ENCODE assay signal across 14 cellular contexts in the genomic region with DNA sequence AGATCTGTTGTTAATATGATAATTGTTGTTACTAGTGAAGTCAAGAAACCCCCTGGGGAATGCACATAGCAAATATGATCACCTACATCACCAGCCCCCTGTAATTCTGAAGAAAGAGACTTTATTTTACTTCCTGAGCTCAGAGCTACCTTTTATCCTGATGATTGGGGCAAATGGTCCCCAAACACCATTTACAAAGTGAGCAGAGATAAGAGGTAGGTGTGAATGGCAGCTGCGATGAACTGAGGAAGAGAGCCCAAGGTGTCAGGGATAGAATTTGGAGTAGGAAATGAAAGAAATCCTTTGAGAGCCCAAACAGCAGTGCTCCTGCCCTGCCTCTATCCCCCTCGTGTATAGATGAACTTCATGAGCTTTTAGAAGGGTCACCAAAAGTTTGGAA.
DNase-seq lines count a peak whose midpoint lies in the region; ATAC-seq and TF ChIP-seq lines count a peak whose summit lies in the region.
"Had no signal": no experiment of that assay in that cellular context is flagged by ENCODE, and none has a peak within 500 bp of the region (broad histone marks: within the 10 kb centered on the region; RNA-seq: fewer than 3 reads in every experiment).

No MANE protein-coding gene starts in this region.

- H4K20me1 ChIP-seq in Karpas-422 (ENCODE audit: insufficient read depth, low read depth, low read length): no peaks in the 10 kb centered on the region

- peaks cover 1% of the 10 kb centered on the region for H3K9me3 Mint-ChIP-seq in endodermal cell
- H3K9me3 Mint-ChIP-seq: CD8-positive, alpha-beta T cell had no signal

- peak; percentile 6 for DNase-seq in Karpas-422
- peak; percentile 65 for DNase-seq in endodermal cell
- DNase-seq in NOMO-1 treated with DMSO at 0.1 percent for 48 hours (lab: John Stamatoyannopoulos, UW; ENCODE audit: unreplicated experiment): no peak
- DNase-seq in HPDE6-E6E7 (ENCODE audit: extremely low spot score): no peak
- DNase-seq: CD4-positive, CD25-positive, alpha-beta regulatory T cell; CD8-positive, alpha-beta T cell; DMS153; DND-41; GM23248; HCEC 1CT had no signal

- no peak for ATAC-seq in GM18867 (IDR thresholded peaks at IDR 0.05; ENCODE audit: unreplicated experiment)
- ATAC-seq: CD8-positive, alpha-beta T cell had no signal

- 20 to 56% methylated on average over 2 of the region's 2 CpGs for WGBS in endodermal cell (ENCODE audit: insufficient coverage in 1 of 2, insufficient read length in 1 of 2), 2 experiments

- no peak for TF ChIP-seq CTCF in endodermal cell (conservative IDR thresholded peaks at IDR 0.05)

- H3K9ac ChIP-seq in HUES48 (ENCODE audit: low read depth, low read length) (no peak overlapping the region), Karpas-422 (ENCODE audit: low read length) (no peak overlapping the region), endodermal cell (ENCODE audit: extremely low read depth, low read length, poor library complexity, severe bottlenecking) (no peak overlapping the region)
- H3K9ac ChIP-seq: GM23248 had no signal

- no peaks in the 10 kb centered on the region for H3K9me2 ChIP-seq in Karpas-422 (replicated peaks; ENCODE audit: insufficient read depth, low read length)

- H3K36me3 ChIP-seq in HUES48 (ENCODE audit: control insufficient read depth, insufficient read depth, low read length) (no peaks in the 10 kb centered on the region), Karpas-422 (ENCODE audit: insufficient read depth, low read length) (no peaks in the 10 kb centered on the region), endodermal cell (ENCODE audit: control insufficient read depth, insufficient read depth, low read length) (no peaks in the 10 kb centered on the region)

- H3K4me1 Mint-ChIP-seq in endodermal cell: peaks cover 85% of the 10 kb centered on the region
- H3K4me1 Mint-ChIP-seq: CD4-positive, CD25-positive, alpha-beta regulatory T cell had no signal

- H3K79me2 ChIP-seq in Karpas-422 (ENCODE audit: low read length): no peaks in the 10 kb centered on the region

- H3K27me3 ChIP-seq in HUES48 (ENCODE audit: control insufficient read depth, insufficient read depth, low read length) (no peaks in the 10 kb centered on the region), Karpas-422 (ENCODE audit: low read length) (no peaks in the 10 kb centered on the region), endodermal cell (ENCODE audit: control insufficient read depth, insufficient read depth, low read length, poor library complexity, severe bottlenecking) (no peaks in the 10 kb centered on the region)

- H3K9me3 ChIP-seq in HUES48 (ENCODE audit: control insufficient read depth, insufficient read depth, low read length) (no peaks in the 10 kb centered on the region), Karpas-422 (ENCODE audit: low read length) (no peaks in the 10 kb centered on the region), endodermal cell (ENCODE audit: control insufficient read depth, low read length) (peaks cover 2% of the 10 kb centered on the region)
- H3K9me3 ChIP-seq: Caco-2 had no signal

- H3K4me1 ChIP-seq in HUES48 (ENCODE audit: control insufficient read depth, insufficient read depth, low read length) (peaks cover 39% of the 10 kb centered on the region), Karpas-422 (ENCODE audit: low read length) (no peaks in the 10 kb centered on the region), endodermal cell (ENCODE audit: control insufficient read depth, insufficient read depth, low read length) (peaks cover 31% of the 10 kb centered on the region)
- H3K4me1 ChIP-seq: Caco-2 had no signal

- H3K27me3 Mint-ChIP-seq in endodermal cell (ENCODE audit: insufficient read depth): no peaks in the 10 kb centered on the region
- H3K27me3 Mint-ChIP-seq: CD4-positive, CD25-positive, alpha-beta regulatory T cell had no signal

- H3K4me2 ChIP-seq in Karpas-422 (ENCODE audit: low read depth, low read length, poor library complexity, severe bottlenecking): no peak overlapping the region

- H3K4me3 Mint-ChIP-seq in endodermal cell: peak overlapping the region; percentile 14
- H3K4me3 Mint-ChIP-seq: CD4-positive, CD25-positive, alpha-beta regulatory T cell; CD8-positive, alpha-beta T cell had no signal

- peak overlapping the region; percentile 40 for H3K27ac ChIP-seq in HUES48 (ENCODE audit: low read depth, low read length)
- H3K27ac ChIP-seq in Karpas-422 (ENCODE audit: low read length): no peak overlapping the region
- no peak overlapping the region for H3K27ac ChIP-seq in endodermal cell (ENCODE audit: low read depth, low read length)
- H3K27ac ChIP-seq: C4-2B, GM23248 had no signal

- H3K36me3 Mint-ChIP-seq in endodermal cell (ENCODE audit: low read depth): peaks cover under 1% of the 10 kb centered on the region
- H3K36me3 Mint-ChIP-seq: CD4-positive, CD25-positive, alpha-beta regulatory T cell; CD8-positive, alpha-beta T cell had no signal

- H3K27ac Mint-ChIP-seq in endodermal cell: peak overlapping the region; percentile 79
- H3K27ac Mint-ChIP-seq: CD4-positive, CD25-positive, alpha-beta regulatory T cell; CD8-positive, alpha-beta T cell had no signal

- H2AFZ ChIP-seq in Karpas-422 (ENCODE audit: low read length): no peak overlapping the region
- H2AFZ ChIP-seq: GM23248 had no signal

- H3K4me3 ChIP-seq in HUES48 (ENCODE audit: low read depth, low read length) (no peak overlapping the region), Karpas-422 (ENCODE audit: low read length) (no peak overlapping the region), endodermal cell (ENCODE audit: low read length) (peak overlapping the region; percentile 1)
- H3K4me3 ChIP-seq: GM23248 had no signal

Comparison
In these comparisons a context has a peak if more than half of its experiments do, and no peak if none do; other contexts are left out.
1. DNase-seq: peak in Karpas-422 (single experiment) and endodermal cell (single experiment); none in NOMO-1 treated with DMSO at 0.1 percent for 48 hours (single experiment) and HPDE6-E6E7 (single experiment).